In genomic region chr7:483656-484364, GRCh38 we compare ENCODE assay signal across 22 cellular contexts. TPM values are rescaled to one million over a fixed set of nuclear protein-coding genes. Genes with fewer than 3 reads are reported as not detected.
"Had no signal": no experiment of that assay in that cellular context is flagged by ENCODE, and none has a peak within 500 bp of the region (broad histone marks: within the 10 kb centered on the region; RNA-seq: fewer than 3 reads in every experiment).

No MANE protein-coding gene starts in this region.

- H3K4me1 Mint-ChIP-seq: activated CD4-positive, alpha-beta T cell treated with anti-CD3 and anti-CD28 coated beads, Interleukin-2, amount 10 ng/mL, durations not matched to agents 24 days and 14 days; activated naive CD4-positive, alpha-beta T cell treated with anti-CD3 and anti-CD28 coated beads, Interleukin-2, amount 10 ng/mL, durations not matched to agents 7 days and 5 days; activated naive CD8-positive, alpha-beta T cell treated with anti-CD3 and anti-CD28 coated beads, Interleukin-2, amount 50 U/mL, for 24 hours; stimulated activated naive CD8-positive, alpha-beta T cell treated with anti-CD3 and anti-CD28 coated beads, Interleukin-15, amount 100 ng/mL, for 72 hours had no signal

- H3K9me3 ChIP-seq: ascending aorta, suprapubic skin had no signal

- H3K27me3 ChIP-seq: ascending aorta had no signal

- DNase-seq: activated CD4-positive, alpha-beta T cell treated with anti-CD3 and anti-CD28 coated beads, Interleukin-2, amount 10 ng/mL, durations not matched to agents 24 days and 14 days; activated CD4-positive, CD25-positive, alpha-beta regulatory T cell; activated CD8-positive, alpha-beta memory T cell treated with anti-CD3 and anti-CD28 coated beads, Interleukin-2, amount 50 U/mL, for 4 hours; activated CD8-positive, alpha-beta T cell treated with anti-CD3 and anti-CD28 coated beads, Interleukin-2, amount 10 ng/mL, durations not matched to agents 7 days and 5 days; activated naive CD4-positive, alpha-beta T cell treated with anti-CD3 and anti-CD28 coated beads, Interleukin-2, amount 10 ng/mL, durations not matched to agents 7 days and 5 days; activated naive CD8-positive, alpha-beta T cell treated with anti-CD3 and anti-CD28 coated beads, Interleukin-2, amount 50 U/mL, for 24 hours; activated T-cell treated with anti-CD3 and anti-CD28 coated beads, Interleukin-2, amount 50 U/mL, for 4 hours; cortex of kidney; erythroblast; foreskin melanocyte; occipital lobe; retina; stimulated activated CD4-positive, alpha-beta T cell treated with anti-CD3 and anti-CD28 coated beads, Interleukin-15, amount 100 ng/mL, for 24 hours; stimulated activated CD4-positive, alpha-beta T cell treated with anti-CD3 and anti-CD28 coated beads, Interleukin-2, amount 100 ng/mL, for 48 hours; stimulated activated naive CD8-positive, alpha-beta T cell treated with anti-CD3 and anti-CD28 coated beads, Interleukin-15, amount 100 ng/mL, for 72 hours; T1000; trophoblast cell had no signal

- H3K36me3 ChIP-seq: ascending aorta, suprapubic skin had no signal

- H3K4me1 ChIP-seq: ascending aorta had no signal

- H3K4me3 Mint-ChIP-seq: activated CD4-positive, alpha-beta T cell treated with anti-CD3 and anti-CD28 coated beads, Interleukin-2, amount 10 ng/mL, durations not matched to agents 24 days and 14 days; activated CD8-positive, alpha-beta T cell treated with anti-CD3 and anti-CD28 coated beads, Interleukin-2, amount 10 ng/mL, durations not matched to agents 7 days and 5 days; activated naive CD4-positive, alpha-beta T cell treated with anti-CD3 and anti-CD28 coated beads, Interleukin-2, amount 10 ng/mL, durations not matched to agents 7 days and 5 days; activated naive CD8-positive, alpha-beta T cell treated with anti-CD3 and anti-CD28 coated beads, Interleukin-2, amount 50 U/mL, for 24 hours; activated T-cell treated with anti-CD3 and anti-CD28 coated beads, Interleukin-2, amount 50 U/mL, for 4 hours; memory B cell; naive thymus-derived CD4-positive, alpha-beta T cell; stimulated activated naive CD8-positive, alpha-beta T cell treated with anti-CD3 and anti-CD28 coated beads, Interleukin-15, amount 100 ng/mL, for 72 hours had no signal

- H3K36me3 Mint-ChIP-seq: activated naive CD4-positive, alpha-beta T cell treated with anti-CD3 and anti-CD28 coated beads, Interleukin-2, amount 10 ng/mL, durations not matched to agents 7 days and 5 days had no signal

- H3K27me3 Mint-ChIP-seq: stimulated activated naive CD8-positive, alpha-beta T cell treated with anti-CD3 and anti-CD28 coated beads, Interleukin-15, amount 100 ng/mL, for 72 hours had no signal

- H3K27ac ChIP-seq: ascending aorta, suprapubic skin had no signal

- H3K4me3 ChIP-seq: ascending aorta, skin epidermis, suprapubic skin had no signal

- H3K27ac Mint-ChIP-seq: activated CD4-positive, alpha-beta T cell treated with anti-CD3 and anti-CD28 coated beads, Interleukin-2, amount 10 ng/mL, durations not matched to agents 24 days and 14 days; activated CD8-positive, alpha-beta T cell treated with anti-CD3 and anti-CD28 coated beads, Interleukin-2, amount 10 ng/mL, durations not matched to agents 7 days and 5 days; activated naive CD4-positive, alpha-beta T cell treated with anti-CD3 and anti-CD28 coated beads, Interleukin-2, amount 10 ng/mL, durations not matched to agents 7 days and 5 days; activated naive CD8-positive, alpha-beta T cell treated with anti-CD3 and anti-CD28 coated beads, Interleukin-2, amount 50 U/mL, for 24 hours; memory B cell; stimulated activated naive CD8-positive, alpha-beta T cell treated with anti-CD3 and anti-CD28 coated beads, Interleukin-15, amount 100 ng/mL, for 72 hours had no signal

- H3K9me3 Mint-ChIP-seq: activated naive CD4-positive, alpha-beta T cell treated with anti-CD3 and anti-CD28 coated beads, Interleukin-2, amount 10 ng/mL, durations not matched to agents 7 days and 5 days had no signal

RNA-seq across cellular contexts. Expression of gene PDGFA, which starts 35.8 kb away (rescaled TPM):
- polyA plus RNA-seq: naive thymus-derived CD4-positive, alpha-beta T cell had no signal
